ENCODE assay signal across 10 cellular contexts in the genomic region with DNA sequence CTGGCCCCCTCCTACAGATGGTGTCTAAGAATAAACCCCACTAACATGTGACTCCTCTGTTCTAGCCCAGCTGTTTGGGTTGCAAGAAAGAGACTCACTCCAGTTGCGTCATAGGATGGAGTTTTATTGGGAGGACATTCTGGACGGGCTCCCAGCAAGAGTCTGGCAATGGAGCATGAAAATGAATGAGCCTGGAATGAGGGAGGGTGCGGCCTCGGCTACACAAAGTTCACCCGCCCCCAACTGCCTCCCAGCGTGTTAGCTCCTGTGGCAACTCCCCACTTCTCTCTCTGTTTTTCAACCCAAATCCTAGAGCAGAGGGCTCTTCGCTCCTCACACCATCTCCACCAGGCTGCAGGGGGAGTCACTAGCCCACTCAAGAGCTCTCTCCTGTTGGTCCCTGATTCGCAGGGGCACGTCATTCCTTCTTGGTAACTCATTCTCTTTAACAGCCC. TPM values are rescaled to one million over a fixed set of nuclear protein-coding genes. Genes with fewer than 3 reads are reported as not detected.
DNase-seq lines count a peak whose midpoint lies in the region; ATAC-seq, FAIRE-seq and TF ChIP-seq lines count a peak whose summit lies in the region.
"Had no signal": no experiment of that assay in that cellular context is flagged by ENCODE, and none has a peak within 500 bp of the region (broad histone marks: within the 10 kb centered on the region; RNA-seq: fewer than 3 reads in every experiment).

No MANE protein-coding gene starts in this region.

- H3K36me3 ChIP-seq in HEK293 (ENCODE audit: control insufficient read depth in 2 of 2, insufficient read depth in 1 of 2, low read length in 2 of 2) (no peaks in the 10 kb centered on the region), K562 (ENCODE audit: control insufficient read depth, insufficient read depth, low read length) (no peaks in the 10 kb centered on the region), stomach (no peaks in the 10 kb centered on the region)

- no peak for DNase-seq in K562 (ENCODE audit: extremely low read depth in 1 of 4, low spot score in 3 of 4)
- peak; percentile 42 for DNase-seq in iPS-NIHi11 (ENCODE audit: low spot score)
- DNase-seq in stomach, result peak; percentile 52
- DNase-seq in COLO829 (ENCODE audit: low spot score), result no peak
- no peak for DNase-seq in stimulated activated CD4-positive, alpha-beta T cell treated with anti-CD3 and anti-CD28 coated beads, Interleukin-1b, Interleukin-23, amount 100 ng/mL, for 48 hours
- DNase-seq in dermis blood vessel endothelial cell, result no peak
- DNase-seq: activated T-cell treated with anti-CD3 and anti-CD28 coated beads, Interleukin-2, amount 50 U/mL, for 48 hours had no signal

- intact Hi-C loops in K562 (cut with micrococcal nuclease), result no loop called here
- intact Hi-C loops in stomach (cut with DNase I; ENCODE audit: low total_unique reads), result no loop called here

- H3K27ac ChIP-seq in HEK293 (ENCODE audit: extremely low read depth, low read depth, low read length) (no peak overlapping the region), K562 (ENCODE audit: extremely low read depth, low read depth, low read length) (no peak overlapping the region), stomach (peak overlapping the region in 4 of 5 donors; percentile 60 to 82 (median 74))

- H3K4me2 ChIP-seq in K562 (ENCODE audit: insufficient read depth, low read length), result no peak overlapping the region

- TF ChIP-seq RAD21 in K562 (CRISPR knock-in tag; conservative IDR thresholded peaks at IDR 0.05 in 1 of 2, IDR thresholded peaks at IDR 0.05 in 1 of 2), result no peak

- no peaks in the 10 kb centered on the region for H3K9me1 ChIP-seq in K562 (ENCODE audit: control insufficient read depth, insufficient read depth, low read length)

- peak overlapping the region; percentile 32; the same call in 1 of the 2 replicates for H2AFZ ChIP-seq in K562 (ENCODE audit: low read depth, low read length)

- in situ Hi-C loops in K562 (cut with MboI), result no loop called here

- H4K20me1 ChIP-seq in K562 (replicated peaks; ENCODE audit: control insufficient read depth, insufficient read depth, low read length), result no peaks in the 10 kb centered on the region

- BruUV-seq in K562 (replicated peaks; lab: Mats Ljungman, UMichigan), result no TSS peak

- no peaks in the 10 kb centered on the region; the same call in 1 of the 2 replicates for H3K4me1 ChIP-seq in HEK293 (ENCODE audit: control insufficient read depth, insufficient read depth, low read length)
- H3K4me1 ChIP-seq in K562 (replicated peaks in 1 of 2; ENCODE audit: control insufficient read depth in 2 of 2, insufficient read depth in 2 of 2, low read length in 2 of 2), result peaks cover 0 to 16% of the 10 kb centered on the region in 2 experiments; a peak in 3 of 5 replicates
- peaks cover 7 to 33% (median 16%) of the 10 kb centered on the region in 4 donors for H3K4me1 ChIP-seq in stomach

- peaks cover 0 to 5% of the 10 kb centered on the region in 2 experiments; a peak in 2 of 5 replicates for H3K27me3 ChIP-seq in K562 (ENCODE audit: control insufficient read depth in 2 of 2, insufficient read depth in 2 of 2, low read length in 2 of 2)
- H3K27me3 ChIP-seq in stomach, result peaks cover 0 to 14% (median 8%) of the 10 kb centered on the region in 3 donors

- TF ChIP-seq EP300 in K562 (IDR thresholded peaks at IDR 0.05; ENCODE audit: low read length) (no peak), stomach (IDR thresholded peaks at IDR 0.05) (no peak)

- H3K4me3 ChIP-seq in HEK293 (ENCODE audit: low read depth, low read length) (no peak overlapping the region), K562 (no peak overlapping the region), stomach (no peak overlapping the region)

- FAIRE-seq in K562 (lab: Jason Lieb, UNC), result no peak

- H3K9me3 ChIP-seq in HEK293 (ENCODE audit: control insufficient read depth, insufficient read depth, low read depth, low read length) (no peaks in the 10 kb centered on the region), K562 (replicated peaks; ENCODE audit: control insufficient read depth, insufficient read depth, low read depth, low read length) (no peaks in the 10 kb centered on the region), stomach (no peaks in the 10 kb centered on the region)

- TF ChIP-seq CTCF in HEK293 (tag by site-specific recombination; IDR thresholded peaks at IDR 0.05), result no peak
- TF ChIP-seq CTCF in K562 (IDR thresholded peaks at IDR 0.05 in 2 of 3, conservative IDR thresholded peaks at IDR 0.05 in 1 of 3; ENCODE audit: insufficient read depth in 2 of 3, low read depth in 1 of 3, low read length in 3 of 3), result 0 out of 6 replicates have a peak, but pooled peaks of 1 of the 3 experiments have one; percentile 11
- TF ChIP-seq CTCF in stomach (IDR thresholded peaks at IDR 0.05), result no peak

- no peak overlapping the region; a peak in 1 of 4 replicates for H3K9ac ChIP-seq in K562 (ENCODE audit: insufficient read depth in 1 of 2, low read depth in 2 of 2, low read length in 2 of 2)

- peak; percentile 50 for ATAC-seq in K562
- ATAC-seq in GM18867 (IDR thresholded peaks at IDR 0.05; ENCODE audit: unreplicated experiment), result no peak

- CTCF ChIA-PET in HEK293 (lab: Yijun Ruan, JAX), result interaction anchor here (0.6 to 5.1 kb wide), 4 partner anchors 10 to 72 kb away, joined by 3 to 34 read pairs (median 14); no protein-coding TSS in a partner anchor
- CTCF ChIA-PET in K562 (lab: Yijun Ruan, JAX; ENCODE audit: low intra/inter-chr PET ratio), result interaction anchor here (0.7 kb wide), 1 partner anchor 51 kb away, joined by 4 read pairs; no protein-coding TSS in a partner anchor

- no peaks in the 10 kb centered on the region for H3K79me2 ChIP-seq in K562 (ENCODE audit: control insufficient read depth, insufficient read depth, low read length)

- 18% methylated on average over 8 of the region's 9 CpGs for WGBS in K562 (ENCODE audit: insufficient coverage, low coverage, missing lambda C conversion rate)
- 18 to 54% (median 44%) methylated on average over 9 of the region's 9 CpGs for WGBS in stomach, 5 donors

- POLR2A ChIA-PET in HEK293 (lab: Yijun Ruan, JAX) (interaction anchor here (0.5 kb wide), 1 partner anchor 119 kb away, joined by 3 read pairs; no protein-coding TSS in a partner anchor), K562 (lab: Yijun Ruan, JAX) (interaction anchor here (0.6 to 0.7 kb wide), 2 partner anchors 10 to 30 kb away, joined by 3 read pairs; no protein-coding TSS in a partner anchor)

- TF ChIP-seq POLR2A in K562 (conservative IDR thresholded peaks at IDR 0.05), result no peak
- TF ChIP-seq POLR2A in stomach (IDR thresholded peaks at IDR 0.05), result no peak

RNA-seq across cellular contexts. Expression of a gene that starts 5.1 kb away (rescaled TPM):
- 0.12 TPM in 1 of 2 replicates, not detected in the other for total RNA-seq in K562 (2011; cell fraction: chromatin; rRNA removed; ENCODE audit: low replicate concordance)
- total RNA-seq in K562 (2011; cell fraction: nucleolus; rRNA removed), result not detected in 2 replicates
- total RNA-seq in K562 (2011; cell fraction: nucleoplasm; rRNA removed), result not detected in 2 replicates
- total RNA-seq in K562 (2014; rRNA removed) (not detected in 2 replicates), K562 (2014; rRNA removed; fragmentation: Illumina TruSeq; extraction: Trizol) (not detected in 2 replicates), K562 (2015; rRNA removed; fragmentation: Illumina TruSeq; extraction: Trizol) (not detected in 2 replicates), K562 (2021) (not detected in 2 replicates), stomach (100 to 1,000 TPM in 2 of 5 donors, 10 to 100 TPM in 3; 20.6 to 143 (median 96.9) TPM), dermis blood vessel endothelial cell (0.09 and 0.17 TPM in 2 replicates)
- polyA plus RNA-seq in K562 (2011; rRNA removed) (not detected in 2 replicates), K562 (2014; fragmentation: Illumina TruSeq; extraction: Trizol) (not detected in 2 replicates), K562 (2014; fragmentation: Nextera tagmentation; extraction: Ambion mirVana) (not detected), K562 (2014; rRNA removed) (not detected in 2 replicates), stomach (10 to 100 TPM in 2 of 3 donors, 1 to 10 TPM in 1; 4.6 to 29.8 (median 11.1) TPM)
- not detected in 2 replicates for polyA plus RNA-seq in K562 (2011; cell fraction: cytosol; rRNA removed)
- not detected in 2 replicates for polyA plus RNA-seq in K562 (2011; cell fraction: nucleus; rRNA removed)
- not detected in 2 replicates for polyA plus RNA-seq in K562 (2012)
- not detected in 2 replicates for polyA minus RNA-seq in K562 (2011; rRNA and poly(A)+ RNA removed)
- polyA minus RNA-seq in K562 (2011; cell fraction: cytosol; rRNA and poly(A)+ RNA removed), result not detected in 2 replicates
- polyA minus RNA-seq in K562 (2011; cell fraction: nucleus; rRNA and poly(A)+ RNA removed), result not detected in 2 replicates
- total RNA-seq: pulmonary artery endothelial cell had no signal

RNA-seq across cellular contexts. Expression of a gene that starts 23.7 kb away (rescaled TPM):
- not detected in 2 replicates for total RNA-seq in K562 (2011; cell fraction: chromatin; rRNA removed; ENCODE audit: low replicate concordance)
- total RNA-seq in K562 (2011; cell fraction: nucleolus; rRNA removed), result not detected in 2 replicates
- total RNA-seq in K562 (2011; cell fraction: nucleoplasm; rRNA removed), result not detected in 2 replicates
- total RNA-seq in K562 (2014; rRNA removed) (not detected in 2 replicates), K562 (2014; rRNA removed; fragmentation: Illumina TruSeq; extraction: Trizol) (not detected in 2 replicates), K562 (2015; rRNA removed; fragmentation: Illumina TruSeq; extraction: Trizol) (not detected in 2 replicates), K562 (2021) (not detected in 2 replicates), stomach (not detected), dermis blood vessel endothelial cell (not detected in 2 replicates)
- polyA plus RNA-seq in K562 (2011; rRNA removed) (not detected in 2 replicates), K562 (2014; fragmentation: Illumina TruSeq; extraction: Trizol) (not detected in 2 replicates), K562 (2014; fragmentation: Nextera tagmentation; extraction: Ambion mirVana) (not detected), K562 (2014; rRNA removed) (not detected in 2 replicates), stomach (not detected)
- not detected in 2 replicates for polyA plus RNA-seq in K562 (2011; cell fraction: cytosol; rRNA removed)
- polyA plus RNA-seq in K562 (2011; cell fraction: nucleus; rRNA removed), result not detected in 2 replicates
- not detected in 2 replicates for polyA plus RNA-seq in K562 (2012)
- polyA minus RNA-seq in K562 (2011; rRNA and poly(A)+ RNA removed), result not detected in 2 replicates
- polyA minus RNA-seq in K562 (2011; cell fraction: cytosol; rRNA and poly(A)+ RNA removed), result not detected in 2 replicates
- not detected in 2 replicates for polyA minus RNA-seq in K562 (2011; cell fraction: nucleus; rRNA and poly(A)+ RNA removed)
- total RNA-seq: pulmonary artery endothelial cell had no signal

RNA-seq across cellular contexts. Expression of a gene that starts 25.5 kb away (rescaled TPM):
- total RNA-seq in K562 (2011; cell fraction: chromatin; rRNA removed; ENCODE audit: low replicate concordance), result not detected in 2 replicates
- total RNA-seq in K562 (2011; cell fraction: nucleolus; rRNA removed), result not detected in 2 replicates
- total RNA-seq in K562 (2011; cell fraction: nucleoplasm; rRNA removed), result 0.07 TPM in 1 of 2 replicates, not detected in the other
- total RNA-seq in K562 (2014; rRNA removed), result 0.05 TPM in 1 of 2 replicates, not detected in the other
- not detected in 2 replicates for total RNA-seq in K562 (2014; rRNA removed; fragmentation: Illumina TruSeq; extraction: Trizol)
- total RNA-seq in K562 (2015; rRNA removed; fragmentation: Illumina TruSeq; extraction: Trizol), result not detected in 2 replicates
- total RNA-seq in K562 (2021), result 0.04 and 0.07 TPM in 2 replicates
- polyA plus RNA-seq in K562 (2011; rRNA removed), result not detected in 2 replicates
- polyA plus RNA-seq in K562 (2011; cell fraction: cytosol; rRNA removed), result under 0.01 TPM in 1 of 2 replicates, not detected in the other
- 0.01 TPM in 1 of 2 replicates, not detected in the other for polyA plus RNA-seq in K562 (2011; cell fraction: nucleus; rRNA removed)
- polyA plus RNA-seq in K562 (2012), result 0.01 TPM in 1 of 2 replicates, not detected in the other
- polyA plus RNA-seq in K562 (2014; fragmentation: Illumina TruSeq; extraction: Trizol), result not detected in 2 replicates
- polyA plus RNA-seq in K562 (2014; fragmentation: Nextera tagmentation; extraction: Ambion mirVana), result not detected
- polyA plus RNA-seq in K562 (2014; rRNA removed), result not detected in 2 replicates
- 0.04 TPM in 1 of 2 replicates, not detected in the other for polyA minus RNA-seq in K562 (2011; rRNA and poly(A)+ RNA removed)
- not detected in 2 replicates for polyA minus RNA-seq in K562 (2011; cell fraction: cytosol; rRNA and poly(A)+ RNA removed)
- not detected in 2 replicates for polyA minus RNA-seq in K562 (2011; cell fraction: nucleus; rRNA and poly(A)+ RNA removed)
- total RNA-seq in stomach, result 10 to 100 TPM in 1 of 5 donors, 1 to 10 TPM in 4; 1.7 to 22.2 (median 4.5) TPM
- 1 to 10 TPM; 1.4 to 1.8 (median 1.5) TPM for polyA plus RNA-seq in stomach
- not detected in 2 replicates for total RNA-seq in dermis blood vessel endothelial cell
- total RNA-seq: pulmonary artery endothelial cell had no signal

RNA-seq across cellular contexts. Expression of a gene that starts 45.6 kb away (rescaled TPM):
- 0.19 TPM in 1 of 2 replicates, not detected in the other for total RNA-seq in K562 (2011; cell fraction: chromatin; rRNA removed; ENCODE audit: low replicate concordance)
- 0.17 TPM in 1 of 2 replicates, not detected in the other for total RNA-seq in K562 (2011; cell fraction: nucleolus; rRNA removed)
- not detected in 2 replicates for total RNA-seq in K562 (2011; cell fraction: nucleoplasm; rRNA removed)
- not detected in 2 replicates for total RNA-seq in K562 (2014; rRNA removed)
- not detected in 2 replicates for total RNA-seq in K562 (2014; rRNA removed; fragmentation: Illumina TruSeq; extraction: Trizol)
- not detected in 2 replicates for total RNA-seq in K562 (2015; rRNA removed; fragmentation: Illumina TruSeq; extraction: Trizol)
- total RNA-seq in K562 (2021), result 0.07 TPM in 1 of 2 replicates, not detected in the other
- not detected in 2 replicates for polyA plus RNA-seq in K562 (2011; rRNA removed)
- 0.03 TPM in 1 of 2 replicates, not detected in the other for polyA plus RNA-seq in K562 (2011; cell fraction: cytosol; rRNA removed)
- polyA plus RNA-seq in K562 (2011; cell fraction: nucleus; rRNA removed), result 0.07 and 0.21 TPM in 2 replicates
- polyA plus RNA-seq in K562 (2012), result 0.22 and 0.62 TPM in 2 replicates
- 0.03 TPM in 1 of 2 replicates, not detected in the other for polyA plus RNA-seq in K562 (2014; fragmentation: Illumina TruSeq; extraction: Trizol)
- not detected for polyA plus RNA-seq in K562 (2014; fragmentation: Nextera tagmentation; extraction: Ambion mirVana)
- polyA plus RNA-seq in K562 (2014; rRNA removed), result not detected in 2 replicates
- 0.06 TPM in 1 of 2 replicates, not detected in the other for polyA minus RNA-seq in K562 (2011; rRNA and poly(A)+ RNA removed)
- not detected in 2 replicates for polyA minus RNA-seq in K562 (2011; cell fraction: cytosol; rRNA and poly(A)+ RNA removed)
- polyA minus RNA-seq in K562 (2011; cell fraction: nucleus; rRNA and poly(A)+ RNA removed), result 0.13 TPM in 1 of 2 replicates, not detected in the other
- total RNA-seq in stomach, result 10 to 100 TPM in 1 of 5 donors, 1 to 10 TPM in 3, under 1 TPM in 1; 0.87 to 14.3 (median 6.1) TPM
- 1 to 10 TPM; 3.0 to 5.3 (median 3.7) TPM for polyA plus RNA-seq in stomach
- total RNA-seq in dermis blood vessel endothelial cell, result 15.1 and 16.7 TPM in 2 replicates

Comparison
In these comparisons a context has a peak if more than half of its experiments do, and no peak if none do; other contexts are left out.
1. H3K27ac ChIP-seq: peak in stomach (4 of 5); none in HEK293 (single experiment) and K562 (single experiment).
2. DNase-seq: peak in iPS-NIHi11 (single experiment) and stomach (single experiment); none in K562 (0 of 4), COLO829 (single experiment), stimulated activated CD4-positive, alpha-beta T cell treated with anti-CD3 and anti-CD28 coated beads, Interleukin-1b, Interleukin-23, amount 100 ng/mL, for 48 hours (single experiment) and dermis blood vessel endothelial cell (single experiment).
3. RNA of a gene that starts 5.1 kb away (total RNA-seq): 20.6 to 143 TPM in stomach; 0.09 to 0.17 TPM in dermis blood vessel endothelial cell and 0.12 TPM in K562; every median in the first group is over 10 times any median in the second.